Comparison of ENCODE assay signal across 23 cellular contexts in the genomic region with DNA sequence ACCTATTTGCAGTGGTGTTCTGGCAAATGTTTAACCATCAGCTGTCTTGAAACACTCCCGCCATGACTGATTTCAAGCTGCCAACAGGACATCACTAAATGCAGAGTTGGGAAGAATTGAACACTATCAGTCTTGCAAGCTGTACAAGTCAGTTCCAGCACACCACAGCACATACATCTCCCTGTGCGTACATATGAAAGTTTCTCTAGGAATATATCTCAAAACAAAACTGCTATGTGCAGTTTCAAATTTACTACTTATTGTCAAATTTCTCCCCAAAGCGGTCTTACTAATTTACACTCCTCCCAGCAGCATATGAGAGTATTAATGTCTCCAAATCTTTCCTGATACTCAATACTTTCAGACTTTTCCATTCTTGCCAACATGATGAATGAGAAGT. TPM values are rescaled to one million over a fixed set of nuclear protein-coding genes. Genes with fewer than 3 reads are reported as not detected.
"Had no signal": no experiment of that assay in that cellular context is flagged by ENCODE, and none has a peak within 500 bp of the region (broad histone marks: within the 10 kb centered on the region; RNA-seq: fewer than 3 reads in every experiment).

No MANE protein-coding gene starts in this region.

- H3K4me3 ChIP-seq: dorsolateral prefrontal cortex, heart left ventricle, right atrium auricular region, sigmoid colon, skin epidermis, suprapubic skin, thyroid gland, vagina had no signal

- H3K27ac Mint-ChIP-seq: naive thymus-derived CD4-positive, alpha-beta T cell; nephron progenitor cell; type B pancreatic cell had no signal

- H3K9me3 ChIP-seq: heart left ventricle, right atrium auricular region, sigmoid colon, suprapubic skin, thyroid gland, vagina had no signal

- ATAC-seq: esophagus mucosa; heart left ventricle; left lobe of liver; naive thymus-derived CD4-positive, alpha-beta T cell had no signal

- H3K36me3 Mint-ChIP-seq: naive thymus-derived CD4-positive, alpha-beta T cell; type B pancreatic cell had no signal

- H3K4me1 Mint-ChIP-seq: nephron progenitor cell had no signal

- FAIRE-seq: endometrium, frontal cortex had no signal

- H3K9me3 Mint-ChIP-seq: nephron progenitor cell had no signal

- H3K27me3 ChIP-seq: dorsolateral prefrontal cortex, heart left ventricle, right atrium auricular region, thyroid gland, vagina had no signal

- DNase-seq: cortex of kidney; dorsolateral prefrontal cortex; effector CD8-positive, alpha-beta T cell; heart left ventricle; hypothalamus; islet precursor cell; mammary epithelial cell; naive thymus-derived CD4-positive, alpha-beta T cell; nephron progenitor cell; sigmoid colon; stimulated activated CD4-positive, alpha-beta T cell treated with anti-CD3 and anti-CD28 coated beads, Interleukin-2, amount 100 ng/mL, for 24 hours; stimulated activated CD4-positive, alpha-beta T cell treated with anti-CD3 and anti-CD28 coated beads, Interleukin-4, amount 100 ng/mL, for 4 hours; stimulated activated naive CD4-positive, alpha-beta T cell; thyroid gland had no signal

- H3K36me3 ChIP-seq: heart left ventricle, right atrium auricular region, sigmoid colon, suprapubic skin, thyroid gland, vagina had no signal

- H3K4me3 Mint-ChIP-seq: naive thymus-derived CD4-positive, alpha-beta T cell; nephron progenitor cell; type B pancreatic cell had no signal

- H3K27ac ChIP-seq: dorsolateral prefrontal cortex, heart left ventricle, right atrium auricular region, sigmoid colon, skin epidermis, suprapubic skin, thyroid gland, vagina had no signal

RNA-seq across cellular contexts. Expression of gene CORO2B, which starts 30.4 kb away (rescaled TPM):
- polyA plus RNA-seq: naive thymus-derived CD4-positive, alpha-beta T cell had no signal
